In genomic region chr9:91710148-91710547, GRCh38 we compare ENCODE assay signal across 23 cellular contexts.
DNase-seq lines count a peak whose midpoint lies in the region; ATAC-seq and TF ChIP-seq lines count a peak whose summit lies in the region.
"Had no signal": no experiment of that assay in that cellular context is flagged by ENCODE, and none has a peak within 500 bp of the region (broad histone marks: within the 10 kb centered on the region; RNA-seq: fewer than 3 reads in every experiment).

No MANE protein-coding gene starts in this region.

- peaks cover 6% of the 10 kb centered on the region; the same call in 1 of the 3 replicates for H3K36me3 Mint-ChIP-seq in GM23338 (ENCODE audit: low read depth)
- H3K36me3 Mint-ChIP-seq in chondrocyte (ENCODE audit: low read depth), result peaks cover 5% of the 10 kb centered on the region
- peaks cover 1% of the 10 kb centered on the region for H3K36me3 Mint-ChIP-seq in activated T-cell treated with anti-CD3 and anti-CD28 coated beads, Interleukin-2, amount 50 U/mL, for 4 hours (ENCODE audit: insufficient read depth)

- H3K9me2 ChIP-seq in GM23338 (ENCODE audit: insufficient read depth), result 0 out of 2 replicates have a peak, but pooled peaks cover 4% of the 10 kb centered on the region

- no peaks in the 10 kb centered on the region for H3K36me3 ChIP-seq in GM23338 (ENCODE audit: insufficient read depth)
- H3K36me3 ChIP-seq: Peyer's patch had no signal

- no peaks in the 10 kb centered on the region for H3K27me3 ChIP-seq in GM23338 (ENCODE audit: insufficient read depth)
- H3K27me3 ChIP-seq: Peyer's patch had no signal

- no peaks in the 10 kb centered on the region for H3K4me1 ChIP-seq in GM23338 (ENCODE audit: insufficient read depth)
- H3K4me1 ChIP-seq: Peyer's patch had no signal

- H3F3A ChIP-seq in GM23338 (replicated peaks; ENCODE audit: low read depth), result no peaks in the 10 kb centered on the region

- peak; percentile 12 for DNase-seq in GDM1 (lab: John Stamatoyannopoulos, UW)
- DNase-seq in GM23338 (ENCODE audit: low spot score), result no peak
- DNase-seq in astrocyte of the hippocampus (ENCODE audit: low read depth, low spot score), result peak; percentile 28
- DNase-seq in islet precursor cell, result peak; percentile 12
- DNase-seq in chondrocyte (ENCODE audit: low spot score), result no peak
- no peak for DNase-seq in activated T-cell treated with anti-CD3 and anti-CD28 coated beads, Interleukin-2, amount 50 U/mL, for 4 hours
- DNase-seq: AML-193; C1 segment of cervical spinal cord; CD4-positive, alpha-beta memory T cell; COR-L47; DMS53; HCEC 1CT; NCI-H1048; NCI-H1417; NCI-H1694; NCI-H2029 treated with DMSO at 0.1 percent for 48 hours; NCI-H69; Peyer's patch had no signal

- H3K27me3 Mint-ChIP-seq in GM23338 (ENCODE audit: insufficient read depth, low read depth, poor library complexity) (peaks cover 3% of the 10 kb centered on the region), chondrocyte (ENCODE audit: low read depth) (no peaks in the 10 kb centered on the region)
- peaks cover 8% of the 10 kb centered on the region for H3K27me3 Mint-ChIP-seq in activated T-cell treated with anti-CD3 and anti-CD28 coated beads, Interleukin-2, amount 50 U/mL, for 4 hours (ENCODE audit: low read depth)

- H3K27ac Mint-ChIP-seq in GM23338 (no peak overlapping the region), chondrocyte (ENCODE audit: unreplicated experiment) (no peak overlapping the region)
- H3K27ac Mint-ChIP-seq: CD4-positive, alpha-beta memory T cell had no signal

- no peaks in the 10 kb centered on the region; the same call in 2 of the 3 replicates for H3K4me1 Mint-ChIP-seq in GM23338
- H3K4me1 Mint-ChIP-seq in chondrocyte (ENCODE audit: low read depth), result no peaks in the 10 kb centered on the region
- H3K4me1 Mint-ChIP-seq in activated T-cell treated with anti-CD3 and anti-CD28 coated beads, Interleukin-2, amount 50 U/mL, for 4 hours (ENCODE audit: low read depth), result peaks cover 5% of the 10 kb centered on the region

- peak overlapping the region; percentile 43; the same call in 1 of the 2 replicates for H2AFZ ChIP-seq in GM23338

- no peak overlapping the region for H3K4me2 ChIP-seq in GM23338
- H3K4me2 ChIP-seq: A549, KMS-11 had no signal

- H3K4me3 ChIP-seq in GM23338, result no peak overlapping the region
- H3K4me3 ChIP-seq: A549, Peyer's patch had no signal

- H3K79me2 ChIP-seq in GM23338 (replicated peaks; ENCODE audit: insufficient read depth), result no peaks in the 10 kb centered on the region

- no peak for TF ChIP-seq CTCF in GM23338 (conservative IDR thresholded peaks at IDR 0.05; ENCODE audit: low read depth in 2 of 2)
- TF ChIP-seq CTCF in chondrocyte (IDR thresholded peaks at IDR 0.05), result no peak

- no peak overlapping the region for H3K27ac ChIP-seq in GM23338 (ENCODE audit: low read depth)
- H3K27ac ChIP-seq: A549, KMS-11, Peyer's patch had no signal

- H4K20me1 ChIP-seq in GM23338 (replicated peaks; ENCODE audit: insufficient read depth), result no peaks in the 10 kb centered on the region

- H3K4me3 Mint-ChIP-seq in GM23338 (no peak overlapping the region), chondrocyte (ENCODE audit: unreplicated experiment) (no peak overlapping the region)
- H3K4me3 Mint-ChIP-seq in activated T-cell treated with anti-CD3 and anti-CD28 coated beads, Interleukin-2, amount 50 U/mL, for 4 hours, result no peak overlapping the region
- H3K4me3 Mint-ChIP-seq: CD4-positive, alpha-beta memory T cell had no signal

- ATAC-seq in GM23338, result no peak
- no peak for ATAC-seq in activated T-cell treated with anti-CD3 and anti-CD28 coated beads, Interleukin-2, amount 50 U/mL, for 4 hours
- no peak for ATAC-seq in GM21381 (IDR thresholded peaks at IDR 0.05; ENCODE audit: unreplicated experiment)
- ATAC-seq in GM19455 (IDR thresholded peaks at IDR 0.05; ENCODE audit: unreplicated experiment), result no peak
- ATAC-seq: A549, SK-N-SH treated with all-trans-retinoic acid at 6 μM for 48 hours had no signal

- H3K9me3 Mint-ChIP-seq in GM23338, result peaks cover 10% of the 10 kb centered on the region
- peaks cover 5% of the 10 kb centered on the region for H3K9me3 Mint-ChIP-seq in chondrocyte (ENCODE audit: low read depth)
- peaks cover 6% of the 10 kb centered on the region for H3K9me3 Mint-ChIP-seq in activated T-cell treated with anti-CD3 and anti-CD28 coated beads, Interleukin-2, amount 50 U/mL, for 4 hours

TF ChIP-seq in GM23338, 12 proteins besides CTCF, POLR2A, EP300 and RAD21 (continues in another document):
- TF ChIP-seq JUNB (IDR thresholded peaks at IDR 0.05; ENCODE audit: unreplicated experiment) (no peak), ETS1 (IDR thresholded peaks at IDR 0.05) (no peak), EZH2 (IDR thresholded peaks at IDR 0.05; ENCODE audit: low read depth, unreplicated experiment) (no peak), ZNF331 (CRISPR knock-in tag; IDR thresholded peaks at IDR 0.05; ENCODE audit: low read depth) (no peak), STAT1 (IDR thresholded peaks at IDR 0.05; ENCODE audit: unreplicated experiment) (no peak), NANOG (IDR thresholded peaks at IDR 0.05; ENCODE audit: borderline replicate concordance) (no peak), POLR2AphosphoS5 (IDR thresholded peaks at IDR 0.05; ENCODE audit: low read depth) (no peak), REST (IDR thresholded peaks at IDR 0.05; ENCODE audit: unreplicated experiment) (no peak), ZNF114 (CRISPR knock-in tag; IDR thresholded peaks at IDR 0.05) (no peak)

Comparison
In these comparisons a context has a peak if more than half of its experiments do, and no peak if none do; other contexts are left out.
1. DNase-seq: peak in GDM1 (single experiment), astrocyte of the hippocampus (single experiment) and islet precursor cell (single experiment); none in GM23338 (single experiment), chondrocyte (single experiment) and activated T-cell treated with anti-CD3 and anti-CD28 coated beads, Interleukin-2, amount 50 U/mL, for 4 hours (single experiment).